In genomic region chr12:30794020-30794419, GRCh38 we compare ENCODE assay signal across 1 cellular context.
TF ChIP-seq lines count a peak whose summit lies in the region.

No MANE protein-coding gene starts in this region.

TF ChIP-seq in HCT116, 20 proteins besides CTCF, POLR2A, EP300 and RAD21:
- TF ChIP-seq ZFX (IDR thresholded peaks at IDR 0.05) (no peak), REST (IDR thresholded peaks at IDR 0.05; ENCODE audit: low read depth) (no peak), JUND (IDR thresholded peaks at IDR 0.05) (no peak), CBX3 (IDR thresholded peaks at IDR 0.05; ENCODE audit: low read depth) (no peak), CEBPB (IDR thresholded peaks at IDR 0.05; ENCODE audit: low read depth) (no peak), EGR1 (IDR thresholded peaks at IDR 0.05; ENCODE audit: low read depth) (no peak), ELF1 (IDR thresholded peaks at IDR 0.05; ENCODE audit: borderline replicate concordance, low read depth) (no peak), FOSL1 (IDR thresholded peaks at IDR 0.05; ENCODE audit: low read depth) (no peak), MAX (IDR thresholded peaks at IDR 0.05) (no peak), TCF7L2 (IDR thresholded peaks at IDR 0.05; ENCODE audit: borderline replicate concordance, extremely low read depth, insufficient read depth, insufficient read length) (no peak), ZNF274 (IDR thresholded peaks at IDR 0.05; ENCODE audit: low read depth, low read length) (no peak), SIN3A (IDR thresholded peaks at IDR 0.05; ENCODE audit: low read depth) (no peak), ZBTB33 (IDR thresholded peaks at IDR 0.05; ENCODE audit: extremely low read depth, insufficient replicate concordance, low read length) (no peak), SP1 (IDR thresholded peaks at IDR 0.05; ENCODE audit: low read depth) (no peak), SRF (IDR thresholded peaks at IDR 0.05; ENCODE audit: low read depth) (no peak), POLR2AphosphoS5 (IDR thresholded peaks at IDR 0.05; ENCODE audit: low read depth, low read length) (no peak), YY1 (IDR thresholded peaks at IDR 0.05; ENCODE audit: extremely low read depth, insufficient replicate concordance, low read depth, low read length) (no peak), EZH2 (IDR thresholded peaks at IDR 0.05) (no peak)
